Comparison of ENCODE assay signal across 25 cellular contexts in genomic region chr1:28718166-28718565, GRCh38.
"Had no signal": no experiment of that assay in that cellular context is flagged by ENCODE, and none has a peak within 500 bp of the region (broad histone marks: within the 10 kb centered on the region; RNA-seq: fewer than 3 reads in every experiment).

No MANE protein-coding gene starts in this region.

- ATAC-seq: natural killer cell; stimulated activated memory B cell treated with anti-CD40 and anti-IgM and Interleukin-4, amounts not matched to agents 10 μg/mL and 1 μg/mL and 100 μg/mL, for 72 hours; stimulated activated naive CD8-positive, alpha-beta T cell treated with anti-CD3 and anti-CD28 coated beads, Interleukin-15, amount 100 ng/mL, for 72 hours had no signal

- H3K4me3 ChIP-seq: left ventricle myocardium inferior, lung, neural progenitor cell, psoas muscle, right atrium auricular region, right lobe of liver, smooth muscle cell, tibial nerve, upper lobe of left lung, vagina had no signal

- H3K27me3 ChIP-seq: neural progenitor cell, neutrophil, right atrium auricular region, right lobe of liver, tibial nerve, upper lobe of left lung, vagina had no signal

- H3K36me3 Mint-ChIP-seq: natural killer cell had no signal

- H3K36me3 ChIP-seq: neural progenitor cell had no signal

- H3K79me2 ChIP-seq: parathyroid adenoma had no signal

- H3K9me3 Mint-ChIP-seq: mesothelial cell of epicardium; naive B cell; natural killer cell; neural progenitor cell; stimulated activated memory B cell treated with anti-CD40 and anti-IgM and Interleukin-4, amounts not matched to agents 10 μg/mL and 1 μg/mL and 100 μg/mL, for 72 hours; stimulated activated naive CD8-positive, alpha-beta T cell treated with anti-CD3 and anti-CD28 coated beads, Interleukin-15, amount 100 ng/mL, for 72 hours had no signal

- H3K27me3 Mint-ChIP-seq: naive B cell; stimulated activated memory B cell treated with anti-CD40 and anti-IgM and Interleukin-4, amounts not matched to agents 10 μg/mL and 1 μg/mL and 100 μg/mL, for 72 hours; stimulated activated naive CD8-positive, alpha-beta T cell treated with anti-CD3 and anti-CD28 coated beads, Interleukin-15, amount 100 ng/mL, for 72 hours had no signal

- H3K4me1 Mint-ChIP-seq: mesothelial cell of epicardium; nephron progenitor cell; neural progenitor cell; stimulated activated naive CD8-positive, alpha-beta T cell treated with anti-CD3 and anti-CD28 coated beads, Interleukin-15, amount 100 ng/mL, for 72 hours had no signal

- H3K9ac ChIP-seq: neural progenitor cell, parathyroid adenoma had no signal

- H3K4me2 ChIP-seq: neural progenitor cell, smooth muscle cell had no signal

- H3K27ac Mint-ChIP-seq: mesothelial cell of epicardium; naive B cell; natural killer cell; neural progenitor cell; stimulated activated memory B cell treated with anti-CD40 and anti-IgM and Interleukin-4, amounts not matched to agents 10 μg/mL and 1 μg/mL and 100 μg/mL, for 72 hours had no signal

- H2AFZ ChIP-seq: neural progenitor cell, parathyroid adenoma had no signal

- H3K4me3 Mint-ChIP-seq: mesothelial cell of epicardium; naive B cell; natural killer cell; nephron progenitor cell; neural progenitor cell; stimulated activated memory B cell treated with anti-CD40 and anti-IgM and Interleukin-4, amounts not matched to agents 10 μg/mL and 1 μg/mL and 100 μg/mL, for 72 hours; stimulated activated naive CD8-positive, alpha-beta T cell treated with anti-CD3 and anti-CD28 coated beads, Interleukin-15, amount 100 ng/mL, for 72 hours had no signal

- H3K27ac ChIP-seq: left ventricle myocardium inferior, neural progenitor cell, neutrophil, parathyroid adenoma, psoas muscle, right atrium auricular region, right lobe of liver, tibial nerve, upper lobe of left lung, vagina had no signal

- DNase-seq: left ventricle myocardium inferior; naive B cell; natural killer cell; nephron progenitor cell; occipital lobe; psoas muscle; right lobe of liver; stimulated activated CD4-positive, alpha-beta T cell treated with anti-CD3 and anti-CD28 coated beads, Interleukin-1b, Interleukin-23, amount 100 ng/mL, for 48 hours; stimulated activated CD4-positive, alpha-beta T cell treated with anti-CD3 and anti-CD28 coated beads, Interleukin-2, amount 100 ng/mL, for 48 hours; stimulated activated CD4-positive, alpha-beta T cell treated with anti-CD3 and anti-CD28 coated beads, Interleukin-4, amount 100 ng/mL, for 4 hours; stimulated activated CD8-positive, alpha-beta memory T cell treated with anti-CD3 and anti-CD28 coated beads, Interleukin-4, amount 100 ng/mL, for 48 hours; stimulated activated naive CD4-positive, alpha-beta T cell treated with Interleukin-2 at 50 U/mL for 16 hours; stimulated activated naive CD8-positive, alpha-beta T cell treated with anti-CD3 and anti-CD28 coated beads, Interleukin-15, amount 100 ng/mL, for 72 hours; substantia nigra; upper lobe of left lung had no signal

- H3K4me1 ChIP-seq: left ventricle myocardium inferior, parathyroid adenoma, right atrium auricular region, right lobe of liver, tibial nerve, upper lobe of left lung had no signal

- H3K9me3 ChIP-seq: left ventricle myocardium inferior, neutrophil, psoas muscle, right atrium auricular region, right lobe of liver, tibial nerve, upper lobe of left lung, vagina had no signal
